In genomic region chr11:86408845-86409244, GRCh38 we compare ENCODE assay signal across 14 cellular contexts. TPM values are rescaled to one million over a fixed set of nuclear protein-coding genes. Genes with fewer than 3 reads are reported as not detected.
A peak's percentile ranks its signal among the peaks of the same experiment; 100 is the strongest.
DNase-seq lines count a peak whose midpoint lies in the region; ATAC-seq and TF ChIP-seq lines count a peak whose summit lies in the region.
"Had no signal": no experiment of that assay in that cellular context is flagged by ENCODE, and none has a peak within 500 bp of the region (broad histone marks: within the 10 kb centered on the region; RNA-seq: fewer than 3 reads in every experiment).

No MANE protein-coding gene starts in this region.

- no peak overlapping the region for H3K4me3 ChIP-seq in Caco-2 (ENCODE audit: low read depth, low read length)
- H3K4me3 ChIP-seq in LNCaP clone FGC (ENCODE audit: low read depth, low read length): no peak overlapping the region
- no peak overlapping the region for H3K4me3 ChIP-seq in choroid plexus epithelial cell (ENCODE audit: low read depth, low read length)
- H3K4me3 ChIP-seq in neural progenitor cell: no peak overlapping the region
- no peak overlapping the region for H3K4me3 ChIP-seq in gastroesophageal sphincter
- H3K4me3 ChIP-seq: heart left ventricle, mucosa of descending colon had no signal

- H3K9me3 Mint-ChIP-seq in Caco-2 (ENCODE audit: unreplicated experiment): no peaks in the 10 kb centered on the region
- no peaks in the 10 kb centered on the region for H3K9me3 Mint-ChIP-seq in neural progenitor cell
- no peaks in the 10 kb centered on the region for H3K9me3 Mint-ChIP-seq in activated T-helper 1 cell treated with anti-CD3 and anti-CD28 coated beads, Interleukin-12 subunit alpha, Interleukin-12 subunit beta, Interleukin-2, Interleukin-4 antibody, amounts not matched to agents 30 ng/mL and 10 ng/mL and 1 ng/mL, durations not matched to agents 14 hours and 24 hours and 36 hours
- H3K9me3 Mint-ChIP-seq: effector memory CD8-positive, alpha-beta T cell had no signal

- H3K27me3 ChIP-seq in Caco-2 (replicated peaks; ENCODE audit: control insufficient read depth, insufficient read depth, low read length) (no peaks in the 10 kb centered on the region), neural progenitor cell (no peaks in the 10 kb centered on the region), gastroesophageal sphincter (no peaks in the 10 kb centered on the region)
- H3K27me3 ChIP-seq: heart left ventricle had no signal

- CTCF ChIA-PET in Caco-2 (lab: Charles Lee): interaction anchor here (1.5 kb wide), 1 partner anchor 48 kb away, joined by 4 read pairs; no protein-coding TSS in a partner anchor

- H3K79me2 ChIP-seq in neural progenitor cell (ENCODE audit: low read depth): no peaks in the 10 kb centered on the region

- no peak for ATAC-seq in gastroesophageal sphincter
- ATAC-seq: effector memory CD8-positive, alpha-beta T cell; heart left ventricle; mucosa of descending colon had no signal

- TF ChIP-seq POLR2A in gastroesophageal sphincter (IDR thresholded peaks at IDR 0.05): no peak

- H3K36me3 ChIP-seq in Caco-2 (ENCODE audit: control insufficient read depth, insufficient read depth, low read length): no peaks in the 10 kb centered on the region
- no peaks in the 10 kb centered on the region for H3K36me3 ChIP-seq in neural progenitor cell
- H3K36me3 ChIP-seq in gastroesophageal sphincter: peaks cover 0 to 21% of the 10 kb centered on the region in 2 donors
- H3K36me3 ChIP-seq: heart left ventricle had no signal

- H3K27ac ChIP-seq in neural progenitor cell (no peak overlapping the region), gastroesophageal sphincter (no peak overlapping the region)
- H3K27ac ChIP-seq: heart left ventricle had no signal

- no peaks in the 10 kb centered on the region for H3F3A ChIP-seq in neural progenitor cell (ENCODE audit: low read depth)

- no peak for TF ChIP-seq EP300 in gastroesophageal sphincter (IDR thresholded peaks at IDR 0.05)

- no peaks in the 10 kb centered on the region for H3K4me1 ChIP-seq in Caco-2
- H3K4me1 ChIP-seq in neural progenitor cell: no peaks in the 10 kb centered on the region
- no peaks in the 10 kb centered on the region for H3K4me1 ChIP-seq in gastroesophageal sphincter
- H3K4me1 ChIP-seq: heart left ventricle had no signal

- H3K27me3 Mint-ChIP-seq in Caco-2 (ENCODE audit: insufficient read depth, unreplicated experiment): no peaks in the 10 kb centered on the region
- H3K27me3 Mint-ChIP-seq in neural progenitor cell (ENCODE audit: insufficient read depth, low read depth): no peaks in the 10 kb centered on the region
- H3K27me3 Mint-ChIP-seq in activated T-helper 1 cell treated with anti-CD3 and anti-CD28 coated beads, Interleukin-12 subunit alpha, Interleukin-12 subunit beta, Interleukin-2, Interleukin-4 antibody, amounts not matched to agents 30 ng/mL and 10 ng/mL and 1 ng/mL, durations not matched to agents 14 hours and 24 hours and 36 hours (ENCODE audit: insufficient read depth): no peaks in the 10 kb centered on the region
- H3K27me3 Mint-ChIP-seq: effector memory CD8-positive, alpha-beta T cell had no signal

- no peak overlapping the region for H3K9ac ChIP-seq in neural progenitor cell

- no peak overlapping the region for H3K4me2 ChIP-seq in neural progenitor cell

- H4K20me1 ChIP-seq in neural progenitor cell (ENCODE audit: low read depth): no peaks in the 10 kb centered on the region

- H3K27ac Mint-ChIP-seq in Caco-2 (ENCODE audit: unreplicated experiment) (no peak overlapping the region), neural progenitor cell (no peak overlapping the region)
- H3K27ac Mint-ChIP-seq in activated T-helper 1 cell treated with anti-CD3 and anti-CD28 coated beads, Interleukin-12 subunit alpha, Interleukin-12 subunit beta, Interleukin-2, Interleukin-4 antibody, amounts not matched to agents 30 ng/mL and 10 ng/mL and 1 ng/mL, durations not matched to agents 14 hours and 24 hours and 36 hours: no peak overlapping the region
- H3K27ac Mint-ChIP-seq: effector memory CD8-positive, alpha-beta T cell had no signal

- no peaks in the 10 kb centered on the region for H3K4me1 Mint-ChIP-seq in Caco-2 (ENCODE audit: low read depth, unreplicated experiment)
- no peaks in the 10 kb centered on the region for H3K4me1 Mint-ChIP-seq in neural progenitor cell
- no peaks in the 10 kb centered on the region for H3K4me1 Mint-ChIP-seq in activated T-helper 1 cell treated with anti-CD3 and anti-CD28 coated beads, Interleukin-12 subunit alpha, Interleukin-12 subunit beta, Interleukin-2, Interleukin-4 antibody, amounts not matched to agents 30 ng/mL and 10 ng/mL and 1 ng/mL, durations not matched to agents 14 hours and 24 hours and 36 hours (ENCODE audit: low read depth)

- H3K4me3 Mint-ChIP-seq in Caco-2 (ENCODE audit: unreplicated experiment): no peak overlapping the region
- no peak overlapping the region for H3K4me3 Mint-ChIP-seq in neural progenitor cell
- H3K4me3 Mint-ChIP-seq in activated T-helper 1 cell treated with anti-CD3 and anti-CD28 coated beads, Interleukin-12 subunit alpha, Interleukin-12 subunit beta, Interleukin-2, Interleukin-4 antibody, amounts not matched to agents 30 ng/mL and 10 ng/mL and 1 ng/mL, durations not matched to agents 14 hours and 24 hours and 36 hours: no peak overlapping the region
- H3K4me3 Mint-ChIP-seq: effector memory CD8-positive, alpha-beta T cell had no signal

- intact Hi-C loops in Caco-2 (cut with micrococcal nuclease; ENCODE audit: unreplicated experiment): loop anchor here (2.0 kb wide), 1 partner anchor 48 kb away; no protein-coding TSS in a partner anchor
- intact Hi-C loops in activated T-helper 1 cell treated with anti-CD3 and anti-CD28 coated beads, Interleukin-12 subunit alpha, Interleukin-12 subunit beta, Interleukin-2, Interleukin-4 antibody, amounts not matched to agents 30 ng/mL and 10 ng/mL and 1 ng/mL, durations not matched to agents 14 hours and 24 hours and 36 hours (cut with micrococcal nuclease): no loop called here

- no peak for DNase-seq in Caco-2
- DNase-seq in LNCaP clone FGC (ENCODE audit: low read depth): no peak
- DNase-seq in choroid plexus epithelial cell (ENCODE audit: low read depth): peak; percentile 26
- DNase-seq in neural progenitor cell (ENCODE audit: low spot score): no peak
- no peak for DNase-seq in inferior parietal cortex (ENCODE audit: extremely low spot score)
- DNase-seq in activated T-helper 1 cell treated with anti-CD3 and anti-CD28 coated beads, Interleukin-12 subunit alpha, Interleukin-12 subunit beta, Interleukin-2, Interleukin-4 antibody, amounts not matched to agents 30 ng/mL and 10 ng/mL and 1 ng/mL, durations not matched to agents 14 hours and 24 hours and 36 hours (ENCODE audit: low spot score): no peak
- no peak for DNase-seq in NCI-H146 (lab: John Stamatoyannopoulos, UW)
- DNase-seq: effector memory CD8-positive, alpha-beta T cell; heart left ventricle; kidney glomerular epithelial cell; mucosa of descending colon; MV-4-11; NCI-H69 had no signal

- POLR2A ChIA-PET in Caco-2 (lab: Charles Lee): interaction anchor here (0.6 kb wide), 1 partner anchor 629 kb away, joined by 4 read pairs; the partner anchor contains the start of gene TMEM135

- H3K36me3 Mint-ChIP-seq in Caco-2 (ENCODE audit: insufficient read depth, unreplicated experiment): no peaks in the 10 kb centered on the region
- no peaks in the 10 kb centered on the region for H3K36me3 Mint-ChIP-seq in neural progenitor cell
- no peaks in the 10 kb centered on the region for H3K36me3 Mint-ChIP-seq in activated T-helper 1 cell treated with anti-CD3 and anti-CD28 coated beads, Interleukin-12 subunit alpha, Interleukin-12 subunit beta, Interleukin-2, Interleukin-4 antibody, amounts not matched to agents 30 ng/mL and 10 ng/mL and 1 ng/mL, durations not matched to agents 14 hours and 24 hours and 36 hours (ENCODE audit: low read depth)

- no peak overlapping the region for H2AFZ ChIP-seq in neural progenitor cell (replicated peaks)

- TF ChIP-seq CTCF in Caco-2 (IDR thresholded peaks at IDR 0.05; ENCODE audit: insufficient read depth in 1 of 2, low read depth in 1 of 2, low read length in 1 of 2, severe bottlenecking in 1 of 2, unreplicated experiment in 1 of 2) (peak; percentile 45 to 71), LNCaP clone FGC (IDR thresholded peaks at IDR 0.05; ENCODE audit: control insufficient read depth, extremely low read depth, insufficient read depth) (peak; percentile 29; the same call in 1 of the 2 replicates), choroid plexus epithelial cell (conservative IDR thresholded peaks at IDR 0.05; ENCODE audit: low read depth, low read length) (peak; percentile 62), neural progenitor cell (IDR thresholded peaks at IDR 0.05) (peak; percentile 37), gastroesophageal sphincter (IDR thresholded peaks at IDR 0.05) (no peak)

- no peaks in the 10 kb centered on the region for H3K9me3 ChIP-seq in Caco-2
- no peaks in the 10 kb centered on the region for H3K9me3 ChIP-seq in neural progenitor cell (ENCODE audit: low read depth)
- no peaks in the 10 kb centered on the region for H3K9me3 ChIP-seq in gastroesophageal sphincter
- H3K9me3 ChIP-seq: heart left ventricle, mucosa of descending colon had no signal

- no TSS peak for BruUV-seq in Caco-2 (replicated peaks; lab: Mats Ljungman, UMichigan)

RNA-seq across cellular contexts. Expression of gene CCDC81, which starts 34.2 kb away (rescaled TPM):
- total RNA-seq in Caco-2 (2022) (1.1 and 1.3 TPM in 2 replicates), neural progenitor cell (ENCODE audit: low replicate concordance) (0.77 and 1.0 TPM in 2 replicates), gastroesophageal sphincter (1 to 10 TPM in 1 of 4 donors, under 1 TPM in 2, not detected in 1; 0.23 to 3.7 (median 0.40) TPM)
- total RNA-seq in activated T-helper 1 cell treated with anti-CD3 and anti-CD28 coated beads, Interleukin-12 subunit alpha, Interleukin-12 subunit beta, Interleukin-2, Interleukin-4 antibody, amounts not matched to agents 30 ng/mL and 10 ng/mL and 1 ng/mL, durations not matched to agents 14 hours and 24 hours and 36 hours: 0.98 and 1.3 TPM in 2 replicates

Comparison
In these comparisons a context has a peak if more than half of its experiments do, and no peak if none do; other contexts are left out.
1. CTCF ChIP-seq: peak in Caco-2 (2 of 2), LNCaP clone FGC (single experiment), choroid plexus epithelial cell (single experiment) and neural progenitor cell (single experiment); none in gastroesophageal sphincter (0 of 4).